ENCODE assay signal across 1 cellular context in genomic region chr1:32695098-32695904, GRCh38.
TF ChIP-seq lines count a peak whose summit lies in the region.

No MANE protein-coding gene starts in this region.

TF ChIP-seq in HepG2, 621 proteins besides CTCF, POLR2A, EP300 and RAD21 (continued from another document and continues in another):
- TF ChIP-seq ZNF30 (CRISPR knock-in tag; IDR thresholded peaks at IDR 0.05) = no peak
- peak; percentile 80; the same call in 1 of the 2 replicates for TF ChIP-seq SNAI1 (CRISPR knock-in tag; IDR thresholded peaks at IDR 0.05; ENCODE audit: borderline replicate concordance)
- TF ChIP-seq ZNF546 (CRISPR knock-in tag; conservative IDR thresholded peaks at IDR 0.05) = peak; percentile 82; the same call in 1 of the 2 replicates
- TF ChIP-seq ZNF343 (CRISPR knock-in tag; IDR thresholded peaks at IDR 0.05) = 0 out of 2 replicates have a peak, but pooled peaks have one; percentile 49
- TF ChIP-seq FOXJ3 (CRISPR knock-in tag; IDR thresholded peaks at IDR 0.05; ENCODE audit: borderline replicate concordance) = peak; percentile 14; the same call in 1 of the 2 replicates
- no peak for TF ChIP-seq MAF1 (CRISPR knock-in tag; IDR thresholded peaks at IDR 0.05; ENCODE audit: borderline replicate concordance)
- TF ChIP-seq SPEN (CRISPR knock-in tag; IDR thresholded peaks at IDR 0.05; ENCODE audit: low read depth) = peak; percentile 57; the same call in 1 of the 2 replicates
- peak; percentile 19; the same call in 1 of the 2 replicates for TF ChIP-seq DMAP1 (CRISPR knock-in tag; IDR thresholded peaks at IDR 0.05)
- no peak for TF ChIP-seq SNRNP70 (IDR thresholded peaks at IDR 0.05; ENCODE audit: low read depth, low read length)
- TF ChIP-seq ZBTB3 (CRISPR knock-in tag; IDR thresholded peaks at IDR 0.05; ENCODE audit: borderline replicate concordance, low read depth) = no peak
- TF ChIP-seq ZNF296 (CRISPR knock-in tag; conservative IDR thresholded peaks at IDR 0.05) = peak; percentile 64
- no peak for TF ChIP-seq ZFP82 (CRISPR knock-in tag; IDR thresholded peaks at IDR 0.05; ENCODE audit: borderline replicate concordance)
- 0 out of 2 replicates have a peak, but pooled peaks have one; percentile 19 for TF ChIP-seq PHF20 (CRISPR knock-in tag; IDR thresholded peaks at IDR 0.05)
- TF ChIP-seq KLF15 (CRISPR knock-in tag; IDR thresholded peaks at IDR 0.05; ENCODE audit: borderline replicate concordance) = no peak
- TF ChIP-seq ZNF264 (CRISPR knock-in tag; IDR thresholded peaks at IDR 0.05) = no peak
- peak; percentile 9; the same call in 1 of the 2 replicates for TF ChIP-seq ZNF572 (CRISPR knock-in tag; IDR thresholded peaks at IDR 0.05)
- TF ChIP-seq ZNF776 (CRISPR knock-in tag; IDR thresholded peaks at IDR 0.05) = 0 out of 2 replicates have a peak, but pooled peaks have one; percentile 81
- no peak for TF ChIP-seq ZNF232 (CRISPR knock-in tag; IDR thresholded peaks at IDR 0.05; ENCODE audit: borderline replicate concordance)
- TF ChIP-seq ZNF337 (CRISPR knock-in tag; IDR thresholded peaks at IDR 0.05; ENCODE audit: borderline replicate concordance, low read depth) = no peak
- peak; percentile 75; the same call in 1 of the 2 replicates for TF ChIP-seq SNAPC4 (CRISPR knock-in tag; IDR thresholded peaks at IDR 0.05)
- TF ChIP-seq RBAK (CRISPR knock-in tag; IDR thresholded peaks at IDR 0.05) = no peak
- peak; percentile 63 for TF ChIP-seq SRSF1 (optimal IDR thresholded peaks at IDR 0.05; ENCODE audit: low read depth, low read length)
- TF ChIP-seq ZNF891 (CRISPR knock-in tag; IDR thresholded peaks at IDR 0.05) = peak; percentile 63; the same call in 1 of the 2 replicates
- TF ChIP-seq FOXO1 (CRISPR knock-in tag; IDR thresholded peaks at IDR 0.05) = peak; percentile 2; the same call in 1 of the 2 replicates
- peak; percentile 35 for TF ChIP-seq HOXA3 (CRISPR knock-in tag; IDR thresholded peaks at IDR 0.05)
- no peak for TF ChIP-seq NFE2L2 (IDR thresholded peaks at IDR 0.05; ENCODE audit: low read length)
- TF ChIP-seq SRY (CRISPR knock-in tag; IDR thresholded peaks at IDR 0.05) = 0 out of 2 replicates have a peak, but pooled peaks have one; percentile 43
- TF ChIP-seq TIGD3 (CRISPR knock-in tag; IDR thresholded peaks at IDR 0.05; ENCODE audit: borderline replicate concordance) = no peak
- no peak for TF ChIP-seq HOXA5 (CRISPR knock-in tag; IDR thresholded peaks at IDR 0.05)
- no peak for TF ChIP-seq NCOA2 (CRISPR knock-in tag; IDR thresholded peaks at IDR 0.05)
- no peak; the same call in 1 of the 2 replicates for TF ChIP-seq ZNF136 (CRISPR knock-in tag; IDR thresholded peaks at IDR 0.05; ENCODE audit: low read depth)
- TF ChIP-seq NR2F2 (IDR thresholded peaks at IDR 0.05; ENCODE audit: borderline replicate concordance, low read depth) = no peak
- no peak for TF ChIP-seq TMF1 (CRISPR knock-in tag; IDR thresholded peaks at IDR 0.05; ENCODE audit: low read depth)
- TF ChIP-seq NR0B2 (CRISPR knock-in tag; IDR thresholded peaks at IDR 0.05) = peak; percentile 60
- TF ChIP-seq TOE1 (CRISPR knock-in tag; IDR thresholded peaks at IDR 0.05) = 0 out of 2 replicates have a peak, but pooled peaks have one; percentile 8
- peak; percentile 52; the same call in 1 of the 2 replicates for TF ChIP-seq HIVEP1 (CRISPR knock-in tag; IDR thresholded peaks at IDR 0.05)
- peak; percentile 32; the same call in 1 of the 2 replicates for TF ChIP-seq POGZ (CRISPR knock-in tag; IDR thresholded peaks at IDR 0.05)
- TF ChIP-seq PHB2 (IDR thresholded peaks at IDR 0.05; ENCODE audit: partially characterized antibody) = no peak
- TF ChIP-seq, protein P1, sequence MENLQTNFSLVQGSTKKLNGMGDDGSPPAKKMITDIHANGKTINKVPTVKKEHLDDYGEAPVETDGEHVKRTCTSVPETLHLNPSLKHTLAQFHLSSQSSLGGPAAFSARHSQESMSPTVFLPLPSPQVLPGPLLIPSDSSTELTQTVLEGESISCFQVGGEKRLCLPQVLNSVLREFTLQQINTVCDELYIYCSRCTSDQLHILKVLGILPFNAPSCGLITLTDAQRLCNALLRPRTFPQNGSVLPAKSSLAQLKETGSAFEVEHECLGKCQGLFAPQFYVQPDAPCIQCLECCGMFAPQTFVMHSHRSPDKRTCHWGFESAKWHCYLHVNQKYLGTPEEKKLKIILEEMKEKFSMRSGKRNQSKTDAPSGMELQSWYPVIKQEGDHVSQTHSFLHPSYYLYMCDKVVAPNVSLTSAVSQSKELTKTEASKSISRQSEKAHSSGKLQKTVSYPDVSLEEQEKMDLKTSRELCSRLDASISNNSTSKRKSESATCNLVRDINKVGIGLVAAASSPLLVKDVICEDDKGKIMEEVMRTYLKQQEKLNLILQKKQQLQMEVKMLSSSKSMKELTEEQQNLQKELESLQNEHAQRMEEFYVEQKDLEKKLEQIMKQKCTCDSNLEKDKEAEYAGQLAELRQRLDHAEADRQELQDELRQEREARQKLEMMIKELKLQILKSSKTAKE (CRISPR knock-in tag; IDR thresholded peaks at IDR 0.05; ENCODE audit: borderline replicate concordance) = no peak
- no peak for TF ChIP-seq CREB1 (IDR thresholded peaks at IDR 0.05)
- peak; percentile 44; the same call in 1 of the 2 replicates for TF ChIP-seq CREB1 (CRISPR knock-in tag; IDR thresholded peaks at IDR 0.05)
- TF ChIP-seq ZNF562 (CRISPR knock-in tag; IDR thresholded peaks at IDR 0.05; ENCODE audit: borderline replicate concordance) = no peak
- 0 out of 2 replicates have a peak, but pooled peaks have one; percentile 4 for TF ChIP-seq LBX2 (CRISPR knock-in tag; IDR thresholded peaks at IDR 0.05; ENCODE audit: borderline replicate concordance)
- 0 out of 2 replicates have a peak, but pooled peaks have one; percentile 5 for TF ChIP-seq GATAD2A (CRISPR knock-in tag; IDR thresholded peaks at IDR 0.05)
- TF ChIP-seq ZNF446 (CRISPR knock-in tag; IDR thresholded peaks at IDR 0.05) = peak; percentile 52; the same call in 1 of the 2 replicates
- TF ChIP-seq, protein P2, sequence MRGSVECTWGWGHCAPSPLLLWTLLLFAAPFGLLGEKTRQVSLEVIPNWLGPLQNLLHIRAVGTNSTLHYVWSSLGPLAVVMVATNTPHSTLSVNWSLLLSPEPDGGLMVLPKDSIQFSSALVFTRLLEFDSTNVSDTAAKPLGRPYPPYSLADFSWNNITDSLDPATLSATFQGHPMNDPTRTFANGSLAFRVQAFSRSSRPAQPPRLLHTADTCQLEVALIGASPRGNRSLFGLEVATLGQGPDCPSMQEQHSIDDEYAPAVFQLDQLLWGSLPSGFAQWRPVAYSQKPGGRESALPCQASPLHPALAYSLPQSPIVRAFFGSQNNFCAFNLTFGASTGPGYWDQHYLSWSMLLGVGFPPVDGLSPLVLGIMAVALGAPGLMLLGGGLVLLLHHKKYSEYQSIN (CRISPR knock-in tag; IDR thresholded peaks at IDR 0.05; ENCODE audit: borderline replicate concordance) = no peak
- TF ChIP-seq MTA3 (CRISPR knock-in tag; IDR thresholded peaks at IDR 0.05) = no peak
- TF ChIP-seq ETV5 (CRISPR knock-in tag; IDR thresholded peaks at IDR 0.05; ENCODE audit: borderline replicate concordance) = peak; percentile 48; the same call in 1 of the 2 replicates
- no peak for TF ChIP-seq PRDM4 (CRISPR knock-in tag; IDR thresholded peaks at IDR 0.05; ENCODE audit: borderline replicate concordance)
- no peak for TF ChIP-seq RORA (CRISPR knock-in tag; IDR thresholded peaks at IDR 0.05)
- TF ChIP-seq, protein P3, sequence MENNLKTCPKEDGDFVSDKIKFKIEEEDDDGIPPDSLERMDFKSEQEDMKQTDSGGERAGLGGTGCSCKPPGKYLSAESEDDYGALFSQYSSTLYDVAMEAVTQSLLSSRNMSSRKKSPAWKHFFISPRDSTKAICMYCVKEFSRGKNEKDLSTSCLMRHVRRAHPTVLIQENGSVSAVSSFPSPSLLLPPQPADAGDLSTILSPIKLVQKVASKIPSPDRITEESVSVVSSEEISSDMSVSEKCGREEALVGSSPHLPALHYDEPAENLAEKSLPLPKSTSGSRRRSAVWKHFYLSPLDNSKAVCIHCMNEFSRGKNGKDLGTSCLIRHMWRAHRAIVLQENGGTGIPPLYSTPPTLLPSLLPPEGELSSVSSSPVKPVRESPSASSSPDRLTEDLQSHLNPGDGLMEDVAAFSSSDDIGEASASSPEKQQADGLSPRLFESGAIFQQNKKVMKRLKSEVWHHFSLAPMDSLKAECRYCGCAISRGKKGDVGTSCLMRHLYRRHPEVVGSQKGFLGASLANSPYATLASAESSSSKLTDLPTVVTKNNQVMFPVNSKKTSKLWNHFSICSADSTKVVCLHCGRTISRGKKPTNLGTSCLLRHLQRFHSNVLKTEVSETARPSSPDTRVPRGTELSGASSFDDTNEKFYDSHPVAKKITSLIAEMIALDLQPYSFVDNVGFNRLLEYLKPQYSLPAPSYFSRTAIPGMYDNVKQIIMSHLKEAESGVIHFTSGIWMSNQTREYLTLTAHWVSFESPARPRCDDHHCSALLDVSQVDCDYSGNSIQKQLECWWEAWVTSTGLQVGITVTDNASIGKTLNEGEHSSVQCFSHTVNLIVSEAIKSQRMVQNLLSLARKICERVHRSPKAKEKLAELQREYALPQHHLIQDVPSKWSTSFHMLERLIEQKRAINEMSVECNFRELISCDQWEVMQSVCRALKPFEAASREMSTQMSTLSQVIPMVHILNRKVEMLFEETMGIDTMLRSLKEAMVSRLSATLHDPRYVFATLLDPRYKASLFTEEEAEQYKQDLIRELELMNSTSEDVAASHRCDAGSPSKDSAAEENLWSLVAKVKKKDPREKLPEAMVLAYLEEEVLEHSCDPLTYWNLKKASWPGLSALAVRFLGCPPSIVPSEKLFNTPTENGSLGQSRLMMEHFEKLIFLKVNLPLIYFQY (CRISPR knock-in tag; IDR thresholded peaks at IDR 0.05; ENCODE audit: borderline replicate concordance) = peak; percentile 37; the same call in 1 of the 2 replicates
